Comparison of ENCODE assay signal across 27 cellular contexts in the genomic region with DNA sequence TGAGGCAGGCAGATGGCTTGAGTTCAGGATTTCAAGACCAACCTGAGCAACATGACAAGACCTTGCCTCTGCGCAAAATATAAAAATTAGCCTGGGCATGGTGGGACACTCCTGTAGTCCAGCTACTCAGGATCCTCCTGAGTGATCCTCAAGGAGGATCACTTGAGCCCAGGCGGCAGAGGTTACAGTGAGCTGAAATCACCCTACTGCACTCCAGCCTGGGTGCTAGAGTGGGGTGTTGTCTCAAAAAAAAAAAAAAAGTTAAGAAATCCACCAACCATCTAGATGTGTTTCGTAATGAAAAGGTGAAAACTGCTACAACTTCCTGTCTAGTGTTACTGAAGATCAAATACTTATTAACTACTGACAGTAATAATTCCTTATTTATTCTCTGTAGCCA. TPM values are rescaled to one million over a fixed set of nuclear protein-coding genes. Genes with fewer than 3 reads are reported as not detected.
DNase-seq lines count a peak whose midpoint lies in the region; ATAC-seq, FAIRE-seq and TF ChIP-seq lines count a peak whose summit lies in the region.
"Had no signal": no experiment of that assay in that cellular context is flagged by ENCODE, and none has a peak within 500 bp of the region (broad histone marks: within the 10 kb centered on the region; RNA-seq: fewer than 3 reads in every experiment).

No MANE protein-coding gene starts in this region.

- peak; percentile 7 for DNase-seq in SKM-1 treated with dmso at 0.1 percent for 144 hours (lab: John Stamatoyannopoulos, UW; ENCODE audit: unreplicated experiment)
- DNase-seq in SKM-1 (lab: John Stamatoyannopoulos, UW; ENCODE audit: unreplicated experiment), result no peak
- DNase-seq in GM12891 (ENCODE audit: insufficient read length, low spot score), result no peak
- no peak for DNase-seq in NCI-H226
- no peak for DNase-seq in Ammon's horn (ENCODE audit: low spot score)
- DNase-seq: activated CD4-positive, alpha-beta T cell treated with anti-CD3 and anti-CD28 coated beads for 4 hours; aorta; Caco-2; cortex of kidney; DMS79 treated with DMSO at 0.1 percent for 48 hours; HCEC 1CT; hypothalamus; KBM-7; left ventricle myocardium superior; MM.1S; NCI-H1417 treated with DMSO at 0.1 percent for 48 hours; right lobe of liver; SIG-M5; T-helper 1 cell had no signal

- H3K4me1 ChIP-seq in neutrophil (ENCODE audit: control insufficient read depth in 1 of 2, insufficient read depth in 1 of 2, low read depth in 1 of 2, low read length in 1 of 2), result peaks cover 87 to 98% of the 10 kb centered on the region in 2 experiments
- H3K4me1 ChIP-seq: Caco-2 had no signal

- H3K27ac Mint-ChIP-seq in activated T-helper 17 cell treated with anti-CD3 and anti-CD28 coated beads, Interleukin-2, amount 50 U/mL, for 72 hours, result no peak overlapping the region
- H3K27ac Mint-ChIP-seq: activated naive CD4-positive, alpha-beta T cell treated with anti-CD3 and anti-CD28 coated beads, Interleukin-2, amount 50 U/mL, for 24 hours; type B pancreatic cell had no signal

- ATAC-seq in activated T-helper 17 cell treated with anti-CD3 and anti-CD28 coated beads, Interleukin-2, amount 50 U/mL, for 72 hours (replicated peaks), result peak; percentile 14
- no peak for ATAC-seq in HG03342 (IDR thresholded peaks at IDR 0.05; ENCODE audit: unreplicated experiment)
- ATAC-seq: gastroesophageal sphincter, left ventricle myocardium superior, Panc1, right lobe of liver had no signal

- peak overlapping the region; percentile 6 to 29 for H3K4me3 ChIP-seq in neutrophil (ENCODE audit: low read depth in 1 of 2, low read length in 1 of 2)
- H3K4me3 ChIP-seq: cardiac muscle cell, gastroesophageal sphincter, right lobe of liver had no signal

- no peaks in the 10 kb centered on the region for H3K27me3 ChIP-seq in neutrophil
- H3K27me3 ChIP-seq: cardiac muscle cell, gastroesophageal sphincter, right lobe of liver had no signal

- no peaks in the 10 kb centered on the region for H3K9me3 Mint-ChIP-seq in activated T-helper 17 cell treated with anti-CD3 and anti-CD28 coated beads, Interleukin-2, amount 50 U/mL, for 72 hours
- H3K9me3 Mint-ChIP-seq: activated naive CD4-positive, alpha-beta T cell treated with anti-CD3 and anti-CD28 coated beads, Interleukin-2, amount 50 U/mL, for 24 hours had no signal

- H3K27me3 Mint-ChIP-seq in activated T-helper 17 cell treated with anti-CD3 and anti-CD28 coated beads, Interleukin-2, amount 50 U/mL, for 72 hours, result no peaks in the 10 kb centered on the region
- H3K27me3 Mint-ChIP-seq: activated naive CD4-positive, alpha-beta T cell treated with anti-CD3 and anti-CD28 coated beads, Interleukin-2, amount 50 U/mL, for 24 hours; type B pancreatic cell had no signal

- H3K4me1 Mint-ChIP-seq in activated T-helper 17 cell treated with anti-CD3 and anti-CD28 coated beads, Interleukin-2, amount 50 U/mL, for 72 hours, result peaks cover 44% of the 10 kb centered on the region

- no peak for TF ChIP-seq CTCF in neutrophil (IDR thresholded peaks at IDR 0.05)

- no peaks in the 10 kb centered on the region for H3K36me3 Mint-ChIP-seq in activated T-helper 17 cell treated with anti-CD3 and anti-CD28 coated beads, Interleukin-2, amount 50 U/mL, for 72 hours (ENCODE audit: low read depth)

- H3K36me3 ChIP-seq in neutrophil, result no peaks in the 10 kb centered on the region
- H3K36me3 ChIP-seq: cardiac muscle cell, gastroesophageal sphincter, right lobe of liver had no signal

- FAIRE-seq in GM12891 (lab: Jason Lieb, UNC), result peak; percentile 9

- H3K27ac ChIP-seq in neutrophil, result peak overlapping the region; percentile 81
- H3K27ac ChIP-seq: cardiac muscle cell, gastroesophageal sphincter, right lobe of liver had no signal

- H3K4me3 Mint-ChIP-seq in activated T-helper 17 cell treated with anti-CD3 and anti-CD28 coated beads, Interleukin-2, amount 50 U/mL, for 72 hours, result no peak overlapping the region
- H3K4me3 Mint-ChIP-seq: type B pancreatic cell had no signal

- no peak for TF ChIP-seq POLR2A in GM12891 (IDR thresholded peaks at IDR 0.05; ENCODE audit: low read depth, low read length)

- no peaks in the 10 kb centered on the region for H3K9me3 ChIP-seq in neutrophil
- H3K9me3 ChIP-seq: Caco-2, gastroesophageal sphincter, right lobe of liver had no signal

TF ChIP-seq in GM12891, 5 proteins besides CTCF, POLR2A, EP300 and RAD21:
- TF ChIP-seq SPI1 (IDR thresholded peaks at IDR 0.05; ENCODE audit: low read depth, low read length), result no peak
- no peak for TF ChIP-seq POLR2AphosphoS5 (IDR thresholded peaks at IDR 0.05; ENCODE audit: low read depth, low read length)
- no peak for TF ChIP-seq POU2F2 (IDR thresholded peaks at IDR 0.05; ENCODE audit: low read depth, low read length)
- no peak for TF ChIP-seq PAX5 (IDR thresholded peaks at IDR 0.05; ENCODE audit: insufficient read depth, low read length, severe bottlenecking)
- no peak for TF ChIP-seq TAF1 (IDR thresholded peaks at IDR 0.05; ENCODE audit: low read depth, low read length)

RNA-seq across cellular contexts. Expression of a gene that starts 8.1 kb away (rescaled TPM):
- 24.1 TPM for polyA plus RNA-seq in GM12891 (2012; ENCODE audit: low read depth, missing spikeins)
- total RNA-seq in activated T-helper 17 cell treated with anti-CD3 and anti-CD28 coated beads, Interleukin-2, amount 50 U/mL, for 72 hours, result 10 to 100 TPM; 22.3 to 29.1 TPM
